ENCODE assay signal across 9 cellular contexts in genomic region chr12:49108958-49109404, GRCh38. TPM values are rescaled to one million over a fixed set of nuclear protein-coding genes. Genes with fewer than 3 reads are reported as not detected.
A peak's percentile ranks its signal among the peaks of the same experiment; 100 is the strongest.
DNase-seq lines count a peak whose midpoint lies in the region; ATAC-seq and TF ChIP-seq lines count a peak whose summit lies in the region.
"Had no signal": no experiment of that assay in that cellular context is flagged by ENCODE, and none has a peak within 500 bp of the region (broad histone marks: within the 10 kb centered on the region; RNA-seq: fewer than 3 reads in every experiment).

No MANE protein-coding gene starts in this region.

- in situ Hi-C loops in Panc1 (cut with HindIII; ENCODE audit: low pct_unique_long_range_greater_than_20kb, low sequenced_read_pairs), result no loop called here

- H3K9me3 ChIP-seq in Panc1 (ENCODE audit: control insufficient read depth, insufficient read depth, low read depth, low read length) (no peaks in the 10 kb centered on the region), esophagus squamous epithelium (no peaks in the 10 kb centered on the region), neural progenitor cell (ENCODE audit: low read depth) (no peaks in the 10 kb centered on the region)

- H3K36me3 ChIP-seq in Panc1 (ENCODE audit: control insufficient read depth, insufficient read depth, low read length), result no peaks in the 10 kb centered on the region; the same call in 1 of the 2 replicates
- H3K36me3 ChIP-seq in esophagus squamous epithelium, result peaks cover 0 to 29% (median 0%) of the 10 kb centered on the region in 3 donors
- H3K36me3 ChIP-seq in neural progenitor cell, result no peaks in the 10 kb centered on the region

- TF ChIP-seq CTCF in Panc1 (IDR thresholded peaks at IDR 0.05), result no peak
- no peak for TF ChIP-seq CTCF in esophagus squamous epithelium (IDR thresholded peaks at IDR 0.05)
- no peak for TF ChIP-seq CTCF in neural progenitor cell (IDR thresholded peaks at IDR 0.05)

- H3K4me3 ChIP-seq in Panc1 (ENCODE audit: low read depth in 2 of 2, low read length in 2 of 2) (peak overlapping the region; percentile 92; a peak in 3 of 4 replicates), esophagus squamous epithelium (peak overlapping the region in 3 of 4 donors; percentile 75 to 100 (median 94)), neural progenitor cell (peak overlapping the region; percentile 95)

- ATAC-seq in Panc1 (no peak), HG02610 (IDR thresholded peaks at IDR 0.05; ENCODE audit: unreplicated experiment) (no peak), GM19455 (IDR thresholded peaks at IDR 0.05; ENCODE audit: unreplicated experiment) (no peak)

- H3F3A ChIP-seq in neural progenitor cell (ENCODE audit: low read depth), result peaks cover 5% of the 10 kb centered on the region

- peaks cover 5% of the 10 kb centered on the region for H3K27me3 Mint-ChIP-seq in neural progenitor cell (ENCODE audit: insufficient read depth, low read depth)

- DNase-seq in EH (ENCODE audit: low read depth) (peak; percentile 64), Panc1 (ENCODE audit: low read depth, low spot score) (no peak), esophagus squamous epithelium (lab: John Stamatoyannopoulos, UW) (no peak), neural progenitor cell (ENCODE audit: low spot score) (no peak), epidermal melanocyte (ENCODE audit: insufficient read length, low spot score) (no peak), NK-92 (lab: John Stamatoyannopoulos, UW; ENCODE audit: unreplicated experiment) (no peak)

- H3K4me1 ChIP-seq in Panc1 (ENCODE audit: control insufficient read depth, insufficient read depth, low read length) (peaks cover 14% of the 10 kb centered on the region), esophagus squamous epithelium (peaks cover 22 to 68% (median 38%) of the 10 kb centered on the region in 3 donors), neural progenitor cell (peaks cover 6% of the 10 kb centered on the region)

- no peaks in the 10 kb centered on the region for H3K9me3 Mint-ChIP-seq in neural progenitor cell

- peaks cover 40% of the 10 kb centered on the region for H3K79me2 ChIP-seq in neural progenitor cell (ENCODE audit: low read depth)

- peak overlapping the region; percentile 88 for H3K4me2 ChIP-seq in neural progenitor cell

- peak overlapping the region; percentile 97 for H3K4me3 Mint-ChIP-seq in neural progenitor cell

- no peak overlapping the region for H2AFZ ChIP-seq in neural progenitor cell (replicated peaks)

- CTCF ChIA-PET in Panc1 (lab: Charles Lee), result no interaction called here

- H3K4me1 Mint-ChIP-seq in neural progenitor cell, result peaks cover 29% of the 10 kb centered on the region

- intact Hi-C loops in Panc1 (cut with micrococcal nuclease; ENCODE audit: unreplicated experiment) (no loop called here), esophagus squamous epithelium (cut with DNase I) (no loop called here)

- TSS peak; percentile 64 for BruUV-seq in Panc1 (replicated peaks; lab: Mats Ljungman, UMichigan)

- POLR2A ChIA-PET in Panc1 (lab: Charles Lee), result interaction anchor here (0.5 to 0.6 kb wide), 2 partner anchors 31 to 75 kb away, joined by 4 to 6 read pairs; no protein-coding TSS in a partner anchor

- H3K27ac ChIP-seq in Panc1 (ENCODE audit: low read length), result peak overlapping the region; percentile 74; the same call in 1 of the 2 replicates
- peak overlapping the region; percentile 94 to 99 (median 98) for H3K27ac ChIP-seq in esophagus squamous epithelium
- H3K27ac ChIP-seq in neural progenitor cell, result no peak overlapping the region

- TF ChIP-seq POLR2A in esophagus squamous epithelium (IDR thresholded peaks at IDR 0.05), result no peak

- no peaks in the 10 kb centered on the region for H3K27me3 ChIP-seq in Panc1 (ENCODE audit: control insufficient read depth, insufficient read depth, low read length)
- H3K27me3 ChIP-seq in esophagus squamous epithelium, result no peaks in the 10 kb centered on the region
- H3K27me3 ChIP-seq in neural progenitor cell, result no peaks in the 10 kb centered on the region

- WGBS in esophagus squamous epithelium, 2 donors, result 23 to 51% methylated on average over 2 to 4 of the region's 4 CpGs

- H3K36me3 Mint-ChIP-seq in neural progenitor cell, result peaks cover 17% of the 10 kb centered on the region

- H4K20me1 ChIP-seq in neural progenitor cell (ENCODE audit: low read depth), result peaks cover 58% of the 10 kb centered on the region

- H3K27ac Mint-ChIP-seq in neural progenitor cell, result peak overlapping the region; percentile 25

- H3K9ac ChIP-seq in neural progenitor cell, result no peak overlapping the region

RNA-seq across cellular contexts. Expression of gene LMBR1L, which starts 1.7 kb away (rescaled TPM):
- total RNA-seq in Panc1 (2021; ENCODE audit: unreplicated experiment) (34.4 TPM), esophagus squamous epithelium (10 to 100 TPM; 13.7 to 41.8 (median 27.8) TPM), neural progenitor cell (ENCODE audit: low replicate concordance) (32.7 and 69.5 TPM in 2 replicates)
- polyA plus RNA-seq in Panc1 (2012; ENCODE audit: insufficient read length), result 32.6 TPM

RNA-seq across cellular contexts. Expression of gene DHH, which starts 14.4 kb away (rescaled TPM):
- total RNA-seq in Panc1 (2021; ENCODE audit: unreplicated experiment) (1.9 TPM), esophagus squamous epithelium (under 1 TPM in 3 of 4 donors, not detected in 1; 0.19 to 0.31 (median 0.21) TPM), neural progenitor cell (ENCODE audit: low replicate concordance) (0.03 TPM in 1 of 2 replicates, not detected in the other)
- 2.1 TPM for polyA plus RNA-seq in Panc1 (2012; ENCODE audit: insufficient read length)
- total RNA-seq: HT1080 had no signal

RNA-seq across cellular contexts. Expression of gene TUBA1B, which starts 22.2 kb away (rescaled TPM):
- total RNA-seq in Panc1 (2021; ENCODE audit: unreplicated experiment), result 1,275 TPM
- polyA plus RNA-seq in Panc1 (2012; ENCODE audit: insufficient read length), result 1,220 TPM
- 100 to 1,000 TPM; 414 to 957 (median 699) TPM for total RNA-seq in esophagus squamous epithelium
- total RNA-seq in neural progenitor cell (ENCODE audit: low replicate concordance), result 2,741 and 4,208 TPM in 2 replicates

RNA-seq across cellular contexts. Expression of gene RHEBL1, which starts 39.2 kb away (rescaled TPM):
- total RNA-seq in Panc1 (2021; ENCODE audit: unreplicated experiment), result 4.7 TPM
- polyA plus RNA-seq in Panc1 (2012; ENCODE audit: insufficient read length), result 5.1 TPM
- total RNA-seq in esophagus squamous epithelium, result under 1 TPM in 2 of 4 donors, not detected in 2; 0.23 to 0.44 TPM
- 5.3 and 6.0 TPM in 2 replicates for total RNA-seq in neural progenitor cell (ENCODE audit: low replicate concordance)

RNA-seq across cellular contexts. Expression of gene KMT2D, which starts 48.4 kb away (rescaled TPM):
- 64.7 TPM for total RNA-seq in Panc1 (2021; ENCODE audit: unreplicated experiment)
- polyA plus RNA-seq in Panc1 (2012; ENCODE audit: insufficient read length), result 49.9 TPM
- 10 to 100 TPM; 29.4 to 67.9 (median 47.9) TPM for total RNA-seq in esophagus squamous epithelium
- 19.0 and 31.3 TPM in 2 replicates for total RNA-seq in neural progenitor cell (ENCODE audit: low replicate concordance)
